Comparison of ENCODE assay signal across 11 cellular contexts in the genomic region with DNA sequence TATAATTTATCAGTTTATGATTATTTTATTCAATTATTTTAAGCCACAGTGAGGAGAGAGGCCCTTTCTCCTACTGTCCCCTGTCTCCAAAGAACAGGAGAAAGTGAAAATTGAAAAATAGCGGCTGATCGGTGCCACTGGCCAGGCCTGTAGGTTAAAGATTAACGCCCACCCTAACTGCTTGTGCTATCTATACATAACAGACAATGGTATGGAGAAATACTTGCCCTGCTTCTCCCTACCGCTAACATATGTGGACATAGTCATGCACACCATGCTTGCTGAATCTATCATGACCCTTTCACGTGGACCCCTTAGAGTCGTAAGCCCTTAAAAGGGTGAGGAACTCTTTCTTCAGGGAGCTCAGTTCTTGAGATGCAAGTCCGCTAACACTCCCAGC.
"Had no signal": no experiment of that assay in that cellular context is flagged by ENCODE, and none has a peak within 500 bp of the region (broad histone marks: within the 10 kb centered on the region; RNA-seq: fewer than 3 reads in every experiment).

No MANE protein-coding gene starts in this region.

- FAIRE-seq: H1, H54 had no signal

- ATAC-seq: GM23338, HCT116 had no signal

- H3K9ac ChIP-seq: GM23248 had no signal

- H3K4me3 ChIP-seq: GM23248, GM23338, HAP-1 had no signal

- H3K4me1 ChIP-seq: HAP-1 had no signal

- H3K9me3 ChIP-seq: HAP-1 had no signal

- DNase-seq: GM23248, GOT3, H7, H9, HCEC 1CT, HFFc6 had no signal

- H3K36me3 ChIP-seq: HAP-1 had no signal

- H3K27ac ChIP-seq: GM23248 had no signal

- H3K4me2 ChIP-seq: GM23338 had no signal

- H2AFZ ChIP-seq: GM23248, GM23338 had no signal
